ENCODE assay signal across 23 cellular contexts in the genomic region with DNA sequence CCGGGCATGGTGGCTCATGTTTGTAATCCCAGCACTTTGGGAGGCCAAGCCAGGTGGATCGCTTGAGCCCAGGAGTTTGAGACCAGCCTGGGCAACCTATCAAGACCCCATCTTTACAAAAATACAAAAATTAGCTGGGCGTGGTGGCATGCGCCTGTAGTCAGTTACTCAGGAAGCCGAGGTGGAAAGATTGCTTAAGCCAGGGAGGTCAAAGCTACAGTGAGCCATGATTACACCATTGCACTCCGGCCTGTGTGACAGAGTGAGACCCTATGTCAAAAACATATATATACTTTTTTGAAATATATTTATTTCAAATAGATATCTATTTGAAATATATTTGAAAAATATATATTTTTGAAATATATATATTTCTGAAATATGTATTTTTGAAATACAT. TPM values are rescaled to one million over a fixed set of nuclear protein-coding genes. Genes with fewer than 3 reads are reported as not detected.
A peak's percentile ranks its signal among the peaks of the same experiment; 100 is the strongest.
DNase-seq lines count a peak whose midpoint lies in the region; ATAC-seq and TF ChIP-seq lines count a peak whose summit lies in the region.
"Had no signal": no experiment of that assay in that cellular context is flagged by ENCODE, and none has a peak within 500 bp of the region (broad histone marks: within the 10 kb centered on the region; RNA-seq: fewer than 3 reads in every experiment).

No MANE protein-coding gene starts in this region.

- peaks cover 6% of the 10 kb centered on the region for H3K4me1 Mint-ChIP-seq in MCF 10A (ENCODE audit: insufficient read depth, unreplicated experiment)
- H3K4me1 Mint-ChIP-seq: B cell had no signal

- H3K27ac Mint-ChIP-seq in MCF 10A (ENCODE audit: low read depth, unreplicated experiment), result no peak overlapping the region
- H3K27ac Mint-ChIP-seq: B cell had no signal

- no peak overlapping the region for H3K9ac ChIP-seq in mammary epithelial cell (ENCODE audit: insufficient read depth, low read length)

- H2AFZ ChIP-seq in mammary epithelial cell (ENCODE audit: low read depth, low read length), result no peak overlapping the region

- BruUV-seq in MCF 10A (replicated peaks; lab: Mats Ljungman, UMichigan), result no TSS peak
- BruUV-seq in mammary epithelial cell (replicated peaks; lab: Mats Ljungman, UMichigan), result no TSS peak

- ATAC-seq in HG02938 (IDR thresholded peaks at IDR 0.05; ENCODE audit: unreplicated experiment) (no peak), GM18861 (IDR thresholded peaks at IDR 0.05; ENCODE audit: unreplicated experiment) (no peak)
- ATAC-seq: HepG2 had no signal

- DNase-seq in MCF 10A (ENCODE audit: unreplicated experiment) (peak; percentile 4), mammary epithelial cell (no peak), NOMO-1 (lab: John Stamatoyannopoulos, UW; ENCODE audit: unreplicated experiment in 2 of 2) (peak; percentile 33 to 73), SKM-1 treated with dmso at 0.1 percent for 144 hours (lab: John Stamatoyannopoulos, UW; ENCODE audit: unreplicated experiment) (peak; percentile 41), NCI-H1105 treated with DMSO at 0.1 percent for 48 hours (lab: John Stamatoyannopoulos, UW) (no peak)
- DNase-seq in activated naive CD4-positive, alpha-beta T cell (lab: John Stamatoyannopoulos, UW), result no peak
- DNase-seq: DMS153; Kasumi-1; NCI-H1092 treated with DMSO at 0.1 percent for 48 hours; NCI-H146; NCI-H2029; NCI-H446 treated with DMSO at 0.1 percent for 48 hours; NCI-H526; NCI-H82; NK-92 treated with Interleukin-12 subunit alpha and Interleukin-12 subunit beta, amount 100 ng/mL, for 24 hours; SIG-M5 had no signal

- no peaks in the 10 kb centered on the region for H3K36me3 ChIP-seq in mammary epithelial cell (ENCODE audit: insufficient read depth, low read length)

- no peaks in the 10 kb centered on the region for H3K9me3 Mint-ChIP-seq in MCF 10A (ENCODE audit: unreplicated experiment)

- dilution Hi-C loops in mammary epithelial cell (cut with HindIII; ENCODE audit: low sequenced_read_pairs), result no loop called here

- H3K27me3 ChIP-seq in mammary epithelial cell (ENCODE audit: insufficient read depth, low read length), result no peaks in the 10 kb centered on the region

- no peaks in the 10 kb centered on the region for H3K79me2 ChIP-seq in mammary epithelial cell (ENCODE audit: insufficient read depth, low read length)

- POLR2A ChIA-PET in MCF 10A (lab: Yijun Ruan, JAX), result interaction anchor here (1.3 kb wide), 1 partner anchor 11 kb away, joined by 6 read pairs; a partner anchor contains a TSS

- in situ Hi-C loops in mammary epithelial cell (cut with MboI; ENCODE audit: low sequenced_read_pairs in 2 of 2), result no loop called here

- H3K4me1 ChIP-seq in mammary epithelial cell (ENCODE audit: insufficient read depth, low read length), result no peaks in the 10 kb centered on the region

- no peak overlapping the region for H3K4me3 Mint-ChIP-seq in MCF 10A (ENCODE audit: unreplicated experiment)
- H3K4me3 Mint-ChIP-seq: B cell had no signal

- no peak overlapping the region for H3K4me2 ChIP-seq in mammary epithelial cell (ENCODE audit: insufficient read depth, low read depth, low read length)

- CTCF ChIA-PET in MCF 10A (lab: Yijun Ruan, JAX), result interaction anchor here (0.7 kb wide), 1 partner anchor 342 kb away, joined by 3 read pairs; no protein-coding TSS in a partner anchor
- CTCF ChIA-PET in mammary epithelial cell (lab: Charles Lee; ENCODE audit: low non-redundant PET), result no interaction called here

- intact Hi-C loops in MCF 10A (cut with micrococcal nuclease), result no loop called here
- intact Hi-C loops in mammary epithelial cell (cut with micrococcal nuclease), result no loop called here

- H3K36me3 Mint-ChIP-seq in MCF 10A (ENCODE audit: insufficient read depth, unreplicated experiment), result peaks cover 4% of the 10 kb centered on the region

- 98% methylated on average over 6 of the region's 6 CpGs for WGBS in mammary epithelial cell (ENCODE audit: low coverage, missing lambda C conversion rate)

- no peak overlapping the region for H3K4me3 ChIP-seq in mammary epithelial cell (replicated peaks in 1 of 3; ENCODE audit: insufficient read depth in 1 of 3, low read depth in 2 of 3, low read length in 3 of 3)
- H3K4me3 ChIP-seq: SK-N-MC had no signal

- H3K9me3 ChIP-seq in mammary epithelial cell (replicated peaks; ENCODE audit: insufficient read depth, low read length), result no peaks in the 10 kb centered on the region

- no peaks in the 10 kb centered on the region for H3K27me3 Mint-ChIP-seq in MCF 10A (ENCODE audit: insufficient read depth, unreplicated experiment)

- H3K27ac ChIP-seq in mammary epithelial cell (ENCODE audit: insufficient read depth, low read depth, low read length), result no peak overlapping the region
- H3K27ac ChIP-seq: 22Rv1, C4-2B, SK-N-MC had no signal

- no peaks in the 10 kb centered on the region for H4K20me1 ChIP-seq in mammary epithelial cell (ENCODE audit: insufficient read depth, low read length)

- TF ChIP-seq CTCF in MCF 10A (IDR thresholded peaks at IDR 0.05; ENCODE audit: unreplicated experiment) (no peak), mammary epithelial cell (conservative IDR thresholded peaks at IDR 0.05 in 1 of 2, IDR thresholded peaks at IDR 0.05 in 1 of 2; ENCODE audit: extremely low read depth in 1 of 2, insufficient read depth in 1 of 2, low read depth in 1 of 2, low read length in 2 of 2) (no peak)

RNA-seq across cellular contexts. Expression of a gene that starts 10.9 kb away (rescaled TPM):
- total RNA-seq in MCF 10A (2022) (14.8 and 21.5 TPM in 2 replicates), mammary epithelial cell (10 to 100 TPM; 30.4 to 65.2 TPM)
- 28.1 TPM for polyA plus RNA-seq in mammary epithelial cell
- 44.4 TPM for polyA minus RNA-seq in mammary epithelial cell
- polyA plus RNA-seq: HepG2 had no signal

RNA-seq across cellular contexts. Expression of a gene that starts 39.8 kb away (rescaled TPM):
- total RNA-seq in MCF 10A (2022) (88.3 and 97.2 TPM in 2 replicates), mammary epithelial cell (10 to 100 TPM; 38.8 to 45.2 TPM)
- 12.6 TPM for polyA plus RNA-seq in mammary epithelial cell
- polyA minus RNA-seq in mammary epithelial cell, result 37.6 TPM

Comparison
In these comparisons a context has a peak if more than half of its experiments do, and no peak if none do; other contexts are left out.
1. DNase-seq: peak in MCF 10A (single experiment), NOMO-1 (2 of 2) and SKM-1 treated with dmso at 0.1 percent for 144 hours (single experiment); none in mammary epithelial cell (single experiment), activated naive CD4-positive, alpha-beta T cell (0 of 4) and NCI-H1105 treated with DMSO at 0.1 percent for 48 hours (single experiment).